12 cellular contexts compared by ENCODE assay signal in genomic region chr10:127922675-127923366, GRCh38. TPM values are rescaled to one million over a fixed set of nuclear protein-coding genes. Genes with fewer than 3 reads are reported as not detected.
DNase-seq lines count a peak whose midpoint lies in the region; ATAC-seq and TF ChIP-seq lines count a peak whose summit lies in the region.
"Had no signal": no experiment of that assay in that cellular context is flagged by ENCODE, and none has a peak within 500 bp of the region (broad histone marks: within the 10 kb centered on the region; RNA-seq: fewer than 3 reads in every experiment).

No MANE protein-coding gene starts in this region.

- H3K27me3 ChIP-seq in Caco-2 (replicated peaks; ENCODE audit: control insufficient read depth, insufficient read depth, low read length) (no peaks in the 10 kb centered on the region), adrenal gland (no peaks in the 10 kb centered on the region)

- DNase-seq in Caco-2 (peak; percentile 51 to 65), adrenal gland (peak; percentile 83 to 96 (median 94)), cardiac septum (ENCODE audit: low spot score) (peak; percentile 90), renal cortical epithelial cell (ENCODE audit: low read depth) (peak; percentile 96), activated gamma-delta T cell treated with Interleukin-2 at 50 U/mL for 16 hours (no peak)
- DNase-seq in activated effector memory CD4-positive, alpha-beta T cell treated with Interleukin-2 at 50 U/mL for 16 hours, result no peak
- no peak for DNase-seq in activated CD8-positive, alpha-beta memory T cell treated with anti-CD3 and anti-CD28 coated beads, Interleukin-2, amount 50 U/mL, for 4 hours
- DNase-seq: activated T-cell treated with anti-CD3 and anti-CD28 coated beads, Interleukin-2, amount 50 U/mL, for 48 hours; stimulated activated CD4-positive, alpha-beta T cell treated with anti-CD3 and anti-CD28 coated beads, Interleukin-1b, Interleukin-23, amount 100 ng/mL, for 48 hours had no signal

- POLR2A ChIA-PET in Caco-2 (lab: Charles Lee), result no interaction called here

- H3K9me3 ChIP-seq in Caco-2 (no peaks in the 10 kb centered on the region), adrenal gland (replicated peaks in 1 of 3) (no peaks in the 10 kb centered on the region)

- TF ChIP-seq CTCF in Caco-2 (IDR thresholded peaks at IDR 0.05; ENCODE audit: insufficient read depth in 1 of 2, low read depth in 1 of 2, low read length in 1 of 2, severe bottlenecking in 1 of 2, unreplicated experiment in 1 of 2) (no peak), adrenal gland (IDR thresholded peaks at IDR 0.05) (no peak)

- peak overlapping the region; percentile 54 for H3K27ac Mint-ChIP-seq in Caco-2 (ENCODE audit: unreplicated experiment)

- H3K4me1 ChIP-seq in Caco-2 (peaks cover 8% of the 10 kb centered on the region), adrenal gland (replicated peaks in 1 of 2) (peaks cover 24 to 69% of the 10 kb centered on the region in 2 donors)

- no peak overlapping the region for H3K4me3 Mint-ChIP-seq in Caco-2 (ENCODE audit: unreplicated experiment)

- no peaks in the 10 kb centered on the region for H3K9me3 Mint-ChIP-seq in Caco-2 (ENCODE audit: unreplicated experiment)

- peaks cover 10% of the 10 kb centered on the region for H3K4me1 Mint-ChIP-seq in Caco-2 (ENCODE audit: low read depth, unreplicated experiment)

- H3K36me3 ChIP-seq in Caco-2 (ENCODE audit: control insufficient read depth, insufficient read depth, low read length) (no peaks in the 10 kb centered on the region), adrenal gland (replicated peaks in 1 of 2) (no peaks in the 10 kb centered on the region)

- H3K27me3 Mint-ChIP-seq in Caco-2 (ENCODE audit: insufficient read depth, unreplicated experiment), result peaks cover 3% of the 10 kb centered on the region

- TF ChIP-seq POLR2A in adrenal gland (IDR thresholded peaks at IDR 0.05), result peak in 1 of 2 donors; percentile 61

- intact Hi-C loops in Caco-2 (cut with micrococcal nuclease; ENCODE audit: unreplicated experiment) (no loop called here), adrenal gland (cut with DNase I) (no loop called here), cardiac septum (cut with DNase I) (loop anchor here (1.0 to 5.0 kb wide), 3 partner anchors 10 to 124 kb away; no protein-coding TSS in a partner anchor)

- WGBS in adrenal gland, 4 donors, result 54 to 61% (median 58%) methylated on average over 9 to 12 of the region's 12 CpGs

- H3K4me3 ChIP-seq in Caco-2 (ENCODE audit: low read depth, low read length), result no peak overlapping the region
- H3K4me3 ChIP-seq in adrenal gland, result no peak overlapping the region

- ATAC-seq in HG02885 (IDR thresholded peaks at IDR 0.05; ENCODE audit: poor library complexity, unreplicated experiment), result no peak

- H3K27ac ChIP-seq in adrenal gland, result peak overlapping the region; percentile 37 to 83 (median 76)
- H3K27ac ChIP-seq: KMS-11 had no signal

- CTCF ChIA-PET in Caco-2 (lab: Charles Lee), result no interaction called here

- H3K36me3 Mint-ChIP-seq in Caco-2 (ENCODE audit: insufficient read depth, unreplicated experiment), result no peaks in the 10 kb centered on the region

- BruUV-seq in Caco-2 (replicated peaks; lab: Mats Ljungman, UMichigan), result no TSS peak

RNA-seq across cellular contexts. Expression of gene PTPRE, which starts 15.9 kb away (rescaled TPM):
- 0.46 and 0.50 TPM in 2 replicates for total RNA-seq in Caco-2 (2022)
- 10 to 100 TPM; 33.3 to 52.8 (median 44.7) TPM for total RNA-seq in adrenal gland
- 10 to 100 TPM in 2 of 3 donors, 1 to 10 TPM in 1; 7.6 to 36.9 (median 12.2) TPM for polyA plus RNA-seq in adrenal gland
- total RNA-seq in cardiac septum, result 51.1 TPM
- 9.9 and 19.6 TPM in 2 replicates for total RNA-seq in renal cortical epithelial cell

RNA-seq across cellular contexts. Expression of gene CLRN3, which starts 30.1 kb away (rescaled TPM):
- total RNA-seq in Caco-2 (2022) (0.93 and 1.1 TPM in 2 replicates), adrenal gland (under 1 TPM in 2 of 8 donors, not detected in 6; 0.29 to 0.61 TPM), cardiac septum (not detected), renal cortical epithelial cell (0.65 TPM in 1 of 2 replicates, not detected in the other)
- not detected for polyA plus RNA-seq in adrenal gland
- total RNA-seq: SK-MEL-5 had no signal

Comparison
In these comparisons a context has a peak if more than half of its experiments do, and no peak if none do; other contexts are left out.
1. DNase-seq: peak in Caco-2 (2 of 2), adrenal gland (7 of 7), cardiac septum (single experiment) and renal cortical epithelial cell (single experiment); none in activated effector memory CD4-positive, alpha-beta T cell treated with Interleukin-2 at 50 U/mL for 16 hours (single experiment), activated gamma-delta T cell treated with Interleukin-2 at 50 U/mL for 16 hours (single experiment) and activated CD8-positive, alpha-beta memory T cell treated with anti-CD3 and anti-CD28 coated beads, Interleukin-2, amount 50 U/mL, for 4 hours (single experiment).